In genomic region chr12:64716839-64717455, GRCh38 we compare ENCODE assay signal across 12 cellular contexts.
"Had no signal": no experiment of that assay in that cellular context is flagged by ENCODE, and none has a peak within 500 bp of the region (broad histone marks: within the 10 kb centered on the region; RNA-seq: fewer than 3 reads in every experiment).

No MANE protein-coding gene starts in this region.

- H3K4me1 ChIP-seq: esophagus squamous epithelium, gastroesophageal sphincter, prostate gland, sigmoid colon, upper lobe of left lung had no signal

- H3K27ac Mint-ChIP-seq: activated B cell treated with CpG ODN at 0.5 μM for 24 hours; activated CD4-positive, alpha-beta T cell treated with anti-CD3 and anti-CD28 coated beads, Interleukin-2, amount 10 ng/mL, durations not matched to agents 24 days and 14 days had no signal

- H3K27me3 Mint-ChIP-seq: activated B cell treated with CpG ODN at 0.5 μM for 24 hours; activated CD4-positive, alpha-beta T cell treated with anti-CD3 and anti-CD28 coated beads, Interleukin-2, amount 10 ng/mL, durations not matched to agents 24 days and 14 days had no signal

- H3K9me3 Mint-ChIP-seq: activated B cell treated with CpG ODN at 0.5 μM for 24 hours; activated CD4-positive, alpha-beta T cell treated with anti-CD3 and anti-CD28 coated beads, Interleukin-2, amount 10 ng/mL, durations not matched to agents 24 days and 14 days; activated T-cell treated with anti-CD3 and anti-CD28 coated beads, Interleukin-2, amount 50 U/mL, for 4 hours had no signal

- H3K9me3 ChIP-seq: esophagus squamous epithelium, gastroesophageal sphincter, prostate gland, sigmoid colon, upper lobe of left lung had no signal

- H3K27me3 ChIP-seq: esophagus squamous epithelium, gastroesophageal sphincter, sigmoid colon, upper lobe of left lung had no signal

- DNase-seq: activated B cell treated with CpG ODN at 0.5 μM for 24 hours; activated CD4-positive, alpha-beta T cell treated with anti-CD3 and anti-CD28 coated beads, Interleukin-2, amount 10 ng/mL, durations not matched to agents 24 days and 14 days; activated T-cell treated with anti-CD3 and anti-CD28 coated beads, Interleukin-2, amount 50 U/mL, for 4 hours; esophagus squamous epithelium; sigmoid colon; stimulated activated CD4-positive, alpha-beta T cell treated with anti-CD3 and anti-CD28 coated beads, Interleukin-2, amount 100 ng/mL, for 24 hours; stimulated activated naive CD4-positive, alpha-beta T cell; upper lobe of left lung had no signal

- H3K27ac ChIP-seq: esophagus squamous epithelium, gastroesophageal sphincter, prostate gland, sigmoid colon, SK-N-MC had no signal

- H3K4me3 ChIP-seq: esophagus squamous epithelium, gastroesophageal sphincter, prostate gland, sigmoid colon, SK-N-MC, upper lobe of left lung had no signal

- H3K4me3 Mint-ChIP-seq: activated B cell treated with CpG ODN at 0.5 μM for 24 hours; activated CD4-positive, alpha-beta T cell treated with anti-CD3 and anti-CD28 coated beads, Interleukin-2, amount 10 ng/mL, durations not matched to agents 24 days and 14 days; activated T-cell treated with anti-CD3 and anti-CD28 coated beads, Interleukin-2, amount 50 U/mL, for 4 hours had no signal

- ATAC-seq: activated T-cell treated with anti-CD3 and anti-CD28 coated beads, Interleukin-2, amount 50 U/mL, for 4 hours; gastroesophageal sphincter; Right ventricle myocardium inferior had no signal
